Comparison of ENCODE assay signal across 8 cellular contexts in genomic region chr6:43174263-43175112, GRCh38. TPM values are rescaled to one million over a fixed set of nuclear protein-coding genes. Genes with fewer than 3 reads are reported as not detected.
DNase-seq lines count a peak whose midpoint lies in the region; ATAC-seq, FAIRE-seq and TF ChIP-seq lines count a peak whose summit lies in the region.

No MANE protein-coding gene starts in this region.

- peaks cover 25% of the 10 kb centered on the region for H3K4me1 Mint-ChIP-seq in type B pancreatic cell (ENCODE audit: unreplicated experiment)

- 0% methylated on average over 32 of the region's 32 CpGs for WGBS in heart right ventricle, 2 donors

- peaks cover 4 to 48% (median 35%) of the 10 kb centered on the region in 9 donors for H3K36me3 ChIP-seq in heart right ventricle

- H3K4me1 ChIP-seq in heart right ventricle = peaks cover 19 to 51% (median 34%) of the 10 kb centered on the region in 9 donors

- DNase-seq in GM12891 (ENCODE audit: insufficient read length, low spot score) (peak; percentile 95), NCI-H1436 (lab: John Stamatoyannopoulos, UW) (peak; percentile 96), T follicular helper cell (ENCODE audit: low read depth) (peak; percentile 87), amniotic epithelial cell (ENCODE audit: low read depth) (peak; percentile 99), heart right ventricle (peak; percentile 89 to 98), pons (ENCODE audit: low spot score) (peak; percentile 99), type B pancreatic cell (ENCODE audit: extremely low spot score, unreplicated experiment) (peak; percentile 90)

- H3K9me3 ChIP-seq in heart right ventricle = no peaks in the 10 kb centered on the region

- H3K27ac ChIP-seq in heart right ventricle = peak overlapping the region; percentile 85 to 99 (median 98)

- peak overlapping the region; percentile 93 for H3K27ac Mint-ChIP-seq in type B pancreatic cell

- intact Hi-C loops in heart right ventricle (cut with DNase I) = loop anchor here in 3 of 10 donors (5.0 kb wide), 3 partner anchors 162 to 432 kb away; partner anchors contain the start of genes KLHDC3 (in 1 of the 3), MEA1 (in 1 of the 3) and ZNF318 (in 1 of the 3)

- no peaks in the 10 kb centered on the region for H3K27me3 ChIP-seq in heart right ventricle

- H3K27me3 Mint-ChIP-seq in type B pancreatic cell = no peaks in the 10 kb centered on the region

- peak overlapping the region in 9 of 10 donors; percentile 37 to 99 (median 97) for H3K4me3 ChIP-seq in heart right ventricle

- peak overlapping the region; percentile 99 for H3K4me3 Mint-ChIP-seq in type B pancreatic cell

- ATAC-seq in HG02840 (IDR thresholded peaks at IDR 0.05; ENCODE audit: low FRiP score, unreplicated experiment) (peak; percentile 72), heart right ventricle (peak; percentile 67 to 89 (median 83))

- H3K9me3 Mint-ChIP-seq in type B pancreatic cell = no peaks in the 10 kb centered on the region

- TF ChIP-seq CTCF in heart right ventricle (IDR thresholded peaks at IDR 0.05) (peak in 6 of 9 donors; percentile 16 to 49 (median 30)), type B pancreatic cell (conservative IDR thresholded peaks at IDR 0.05) (peak; percentile 47)

- peak; percentile 96 for FAIRE-seq in GM12891 (lab: Jason Lieb, UNC)

- H3K36me3 Mint-ChIP-seq in type B pancreatic cell = peaks cover 9% of the 10 kb centered on the region

- no peak for TF ChIP-seq POLR2A in GM12891 (IDR thresholded peaks at IDR 0.05; ENCODE audit: low read depth, low read length)

TF ChIP-seq in GM12891, 5 proteins besides CTCF, POLR2A, EP300 and RAD21:
- TF ChIP-seq SPI1 (IDR thresholded peaks at IDR 0.05; ENCODE audit: low read depth, low read length) (peak; percentile 71), TAF1 (IDR thresholded peaks at IDR 0.05; ENCODE audit: low read depth, low read length) (no peak), POU2F2 (IDR thresholded peaks at IDR 0.05; ENCODE audit: low read depth, low read length) (peak; percentile 91)
TF ChIP-seq in GM12891: peak in this region for 2.

RNA-seq across cellular contexts. Expression of gene SRF, which starts 3.4 kb away (rescaled TPM):
- polyA plus RNA-seq in GM12891 (2012; ENCODE audit: low read depth, missing spikeins) = 31.1 TPM
- total RNA-seq in heart right ventricle (10 to 100 TPM; 52.0 to 94.3 (median 70.1) TPM), type B pancreatic cell (ENCODE audit: low replicate concordance) (35.2 and 38.2 TPM in 2 replicates)
- polyA plus RNA-seq in heart right ventricle = 10 to 100 TPM; 30.5 to 54.6 TPM

RNA-seq across cellular contexts. Expression of gene CUL9, which starts 7.5 kb away (rescaled TPM):
- 28.3 TPM for polyA plus RNA-seq in GM12891 (2012; ENCODE audit: low read depth, missing spikeins)
- total RNA-seq in heart right ventricle = 10 to 100 TPM in 8 of 10 donors, 1 to 10 TPM in 2; 7.8 to 17.1 (median 13.4) TPM
- polyA plus RNA-seq in heart right ventricle = 10 to 100 TPM in 1 of 2 donors, 1 to 10 TPM in 1; 9.0 to 32.0 TPM
- 29.5 and 49.5 TPM in 2 replicates for total RNA-seq in type B pancreatic cell (ENCODE audit: low replicate concordance)

RNA-seq across cellular contexts. Expression of gene DNPH1, which starts 54.8 kb away (rescaled TPM):
- polyA plus RNA-seq in GM12891 (2012; ENCODE audit: low read depth, missing spikeins) = 113 TPM
- total RNA-seq in heart right ventricle (10 to 100 TPM; 16.0 to 29.6 (median 25.7) TPM), type B pancreatic cell (ENCODE audit: low replicate concordance) (47.8 and 52.3 TPM in 2 replicates)
- 10 to 100 TPM; 25.0 to 51.3 TPM for polyA plus RNA-seq in heart right ventricle

Comparison
In these comparisons a context has a peak if more than half of its experiments do, and no peak if none do; other contexts are left out.
1. Peak in every context shown above with its lines: DNase-seq, ATAC-seq, H3K4me3 ChIP-seq and H3K27ac ChIP-seq.